Comparison of ENCODE assay signal across 25 cellular contexts in genomic region chr11:22922672-22923071, GRCh38.
DNase-seq lines count a peak whose midpoint lies in the region; ATAC-seq and TF ChIP-seq lines count a peak whose summit lies in the region.
"Had no signal": no experiment of that assay in that cellular context is flagged by ENCODE, and none has a peak within 500 bp of the region (broad histone marks: within the 10 kb centered on the region; RNA-seq: fewer than 3 reads in every experiment).

No MANE protein-coding gene starts in this region.

- no TSS peak for BruUV-seq in IMR-90 (replicated peaks; lab: Mats Ljungman, UMichigan)

- dilution Hi-C loops in IMR-90 (cut with HindIII; ENCODE audit: low sequenced_read_pairs, unreplicated experiment), result no loop called here

- intact Hi-C loops in IMR-90 (cut with micrococcal nuclease), result loop anchor here (5.0 kb wide), 1 partner anchor 620 kb away; no protein-coding TSS in a partner anchor

- H3K4me1 ChIP-seq in IMR-90 (ENCODE audit: control insufficient read depth, insufficient read depth, low read length), result peaks cover 2% of the 10 kb centered on the region; the same call in 1 of the 2 replicates
- peaks cover 7% of the 10 kb centered on the region for H3K4me1 ChIP-seq in mesodermal cell (ENCODE audit: control insufficient read depth, insufficient read depth, low read length, poor library complexity, severe bottlenecking)
- no peaks in the 10 kb centered on the region for H3K4me1 ChIP-seq in suprapubic skin
- H3K4me1 ChIP-seq: esophagus muscularis mucosa, SJCRH30, vagina had no signal

- CTCF ChIA-PET in IMR-90 (lab: Yijun Ruan, JAX), result no interaction called here

- H3K79me1 ChIP-seq in IMR-90 (ENCODE audit: low read depth in 1 of 2, low read length in 2 of 2), result 0 out of 4 replicates have a peak, but pooled peaks cover 0 to 4% of the 10 kb centered on the region in 2 experiments

- DNase-seq in IMR-90 (no peak), SK-MEL-5 (ENCODE audit: low read depth, low spot score) (peak; percentile 58), suprapubic skin (ENCODE audit: low spot score in 2 of 2) (no peak)
- DNase-seq in activated CD4-positive, alpha-beta T cell treated with anti-CD3 and anti-CD28 coated beads for 4 hours, result no peak
- DNase-seq: activated CD4-positive, alpha-beta memory T cell treated with anti-CD3 and anti-CD28 coated beads for 36 hours; activated effector memory CD4-positive, alpha-beta T cell treated with Interleukin-2 at 50 U/mL for 16 hours; aorta; CD8-positive, alpha-beta memory T cell; effector memory CD4-positive, alpha-beta T cell; foreskin melanocyte; GDM1; H7; immature natural killer cell; NCI-H2171; nucleus accumbens; SJCRH30; stimulated activated naive CD4-positive, alpha-beta T cell treated with Interleukin-2 at 50 U/mL for 16 hours; T-cell had no signal

- H2BK5ac ChIP-seq in IMR-90 (ENCODE audit: low read depth, low read length, poor library complexity, severe bottlenecking), result no peak overlapping the region

- H3K27ac ChIP-seq in 22Rv1 (peak overlapping the region; percentile 33), IMR-90 (ENCODE audit: insufficient read depth, low read length) (no peak overlapping the region), mesodermal cell (ENCODE audit: low read depth, low read length, severe bottlenecking) (peak overlapping the region; percentile 37), suprapubic skin (no peak overlapping the region)
- H3K27ac ChIP-seq: esophagus muscularis mucosa, SJCRH30, thoracic aorta, vagina had no signal

- peak overlapping the region in 1 of 2 experiments; percentile 17; a peak in 1 of 4 replicates for H4K8ac ChIP-seq in IMR-90 (ENCODE audit: low read depth in 2 of 2, low read length in 2 of 2)

- in situ Hi-C loops in IMR-90 (cut with MboI; ENCODE audit: low sequenced_read_pairs) (no loop called here), SK-MEL-5 (cut with HindIII; ENCODE audit: low pct_unique_long_range_greater_than_20kb, low sequenced_read_pairs) (no loop called here)

- peak overlapping the region; percentile 54; the same call in 1 of the 2 replicates for H3K4ac ChIP-seq in IMR-90 (ENCODE audit: low read depth, low read length)

- no peak overlapping the region for H3K9ac ChIP-seq in IMR-90 (ENCODE audit: low read depth, low read length)

- peak overlapping the region; percentile 65; the same call in 1 of the 2 replicates for H3K4me2 ChIP-seq in IMR-90 (ENCODE audit: low read depth, low read length)

- H4K20me1 ChIP-seq in IMR-90 (ENCODE audit: insufficient read depth, low read length), result no peaks in the 10 kb centered on the region

- POLR2A ChIA-PET in IMR-90 (lab: Charles Lee; ENCODE audit: unreplicated experiment), result no interaction called here

- no peak overlapping the region for H2AK9ac ChIP-seq in IMR-90 (replicated peaks; ENCODE audit: low read depth, low read length, poor library complexity)

- H4K5ac ChIP-seq in IMR-90 (ENCODE audit: low read depth, low read length), result peak overlapping the region; percentile 72

- H2AK5ac ChIP-seq in IMR-90 (ENCODE audit: low read depth, low read length), result no peak overlapping the region

- H4K91ac ChIP-seq in IMR-90 (ENCODE audit: insufficient read depth, low read depth, low read length), result peak overlapping the region; percentile 43; the same call in 1 of the 2 replicates

- peak overlapping the region; percentile 75; the same call in 1 of the 2 replicates for H2BK20ac ChIP-seq in IMR-90 (ENCODE audit: low read depth, low read length)

- no peak overlapping the region for H3K4me3 ChIP-seq in IMR-90 (ENCODE audit: insufficient read depth, low read depth, low read length)
- peak overlapping the region; percentile 10 for H3K4me3 ChIP-seq in mesodermal cell (ENCODE audit: extremely low read depth, insufficient read depth, low read length, poor library complexity, severe bottlenecking)
- no peak overlapping the region for H3K4me3 ChIP-seq in suprapubic skin
- H3K4me3 ChIP-seq: esophagus muscularis mucosa, SJCRH30, vagina had no signal

- TF ChIP-seq POLR2A in IMR-90 (IDR thresholded peaks at IDR 0.05; ENCODE audit: low read depth, low read length) (no peak), suprapubic skin (IDR thresholded peaks at IDR 0.05) (no peak)

- H3K36me3 ChIP-seq in IMR-90 (ENCODE audit: control insufficient read depth, insufficient read depth, low read length) (no peaks in the 10 kb centered on the region), mesodermal cell (ENCODE audit: control insufficient read depth, insufficient read depth, low read length) (no peaks in the 10 kb centered on the region), suprapubic skin (no peaks in the 10 kb centered on the region)
- H3K36me3 ChIP-seq: esophagus muscularis mucosa, SJCRH30, thoracic aorta, vagina had no signal

- no CpG with 5 or more reads among the region's 1 CpG for whole genome bisulfite sequencing in IMR-90 (ENCODE audit: extremely low coverage in 2 of 2, insufficient read length in 1 of 2), 2 experiments
- WGBS in mesodermal cell (ENCODE audit: insufficient coverage in 2 of 2), 2 experiments, result 10% methylated on average over 1 of the region's 1 CpG; no CpG with 5 or more reads in 1 of the 2 experiments
- WGBS in suprapubic skin, result 81% methylated on average over 1 of the region's 1 CpG

- no peak for TF ChIP-seq CTCF in 22Rv1 (IDR thresholded peaks at IDR 0.05)
- TF ChIP-seq CTCF in IMR-90 (conservative IDR thresholded peaks at IDR 0.05; ENCODE audit: low read depth, low read length), result no peak
- TF ChIP-seq CTCF in suprapubic skin (IDR thresholded peaks at IDR 0.05), result no peak

- H3K23ac ChIP-seq in IMR-90 (ENCODE audit: low read depth, low read length), result 0 out of 2 replicates have a peak overlapping the region, but pooled peaks have one; percentile 34

- H3K18ac ChIP-seq in IMR-90 (ENCODE audit: low read depth, low read length), result peak overlapping the region; percentile 79; the same call in 1 of the 2 replicates

- H3K9me3 ChIP-seq in IMR-90 (ENCODE audit: control insufficient read depth, insufficient read depth, low read length), result no peaks in the 10 kb centered on the region
- no peaks in the 10 kb centered on the region for H3K9me3 ChIP-seq in mesodermal cell (ENCODE audit: control insufficient read depth, low read length)
- no peaks in the 10 kb centered on the region for H3K9me3 ChIP-seq in suprapubic skin
- H3K9me3 ChIP-seq: esophagus muscularis mucosa, SJCRH30, thoracic aorta, vagina had no signal

- H3K56ac ChIP-seq in IMR-90 (ENCODE audit: extremely low read depth, insufficient read depth, low read length), result no peak overlapping the region

- TF ChIP-seq RAD21 in IMR-90 (IDR thresholded peaks at IDR 0.05; ENCODE audit: low read length), result no peak

- no peak overlapping the region for H2AFZ ChIP-seq in IMR-90 (replicated peaks; ENCODE audit: low read length, poor library complexity)

- H3K14ac ChIP-seq in IMR-90 (replicated peaks; ENCODE audit: low read depth, low read length), result peak overlapping the region; percentile 22; the same call in 1 of the 2 replicates

- 0 out of 3 replicates have a peak overlapping the region, but pooled peaks have one; percentile 33 for H2BK15ac ChIP-seq in IMR-90 (ENCODE audit: low read depth, low read length)

- ATAC-seq in IMR-90 (ENCODE audit: low read depth) (no peak), HG03442 (IDR thresholded peaks at IDR 0.05; ENCODE audit: unreplicated experiment) (no peak), GM18498 (IDR thresholded peaks at IDR 0.05; ENCODE audit: unreplicated experiment) (no peak)
- ATAC-seq: T-cell had no signal

- no peaks in the 10 kb centered on the region for H3K27me3 ChIP-seq in IMR-90 (ENCODE audit: control insufficient read depth, insufficient read depth, low read length)
- no peaks in the 10 kb centered on the region for H3K27me3 ChIP-seq in suprapubic skin
- H3K27me3 ChIP-seq: esophagus muscularis mucosa, SJCRH30, vagina had no signal

- peak overlapping the region; percentile 56 for H2BK120ac ChIP-seq in IMR-90 (ENCODE audit: low read depth, low read length)

- TF ChIP-seq EP300 in suprapubic skin (IDR thresholded peaks at IDR 0.05), result no peak

- H3K9me1 ChIP-seq in IMR-90 (ENCODE audit: insufficient read depth, low read length), result no peaks in the 10 kb centered on the region

TF ChIP-seq in IMR-90, 13 proteins besides CTCF, POLR2A, EP300 and RAD21:
- no peak for TF ChIP-seq MXI1 (IDR thresholded peaks at IDR 0.05; ENCODE audit: borderline replicate concordance, low read depth, low read length)
- TF ChIP-seq CEBPB (IDR thresholded peaks at IDR 0.05; ENCODE audit: low read depth, low read length), result no peak
- no peak for TF ChIP-seq MAFK (IDR thresholded peaks at IDR 0.05; ENCODE audit: low read depth, low read length)
- TF ChIP-seq RCOR1 (IDR thresholded peaks at IDR 0.05; ENCODE audit: insufficient replicate concordance, low read length), result no peak
- TF ChIP-seq, protein P1, sequence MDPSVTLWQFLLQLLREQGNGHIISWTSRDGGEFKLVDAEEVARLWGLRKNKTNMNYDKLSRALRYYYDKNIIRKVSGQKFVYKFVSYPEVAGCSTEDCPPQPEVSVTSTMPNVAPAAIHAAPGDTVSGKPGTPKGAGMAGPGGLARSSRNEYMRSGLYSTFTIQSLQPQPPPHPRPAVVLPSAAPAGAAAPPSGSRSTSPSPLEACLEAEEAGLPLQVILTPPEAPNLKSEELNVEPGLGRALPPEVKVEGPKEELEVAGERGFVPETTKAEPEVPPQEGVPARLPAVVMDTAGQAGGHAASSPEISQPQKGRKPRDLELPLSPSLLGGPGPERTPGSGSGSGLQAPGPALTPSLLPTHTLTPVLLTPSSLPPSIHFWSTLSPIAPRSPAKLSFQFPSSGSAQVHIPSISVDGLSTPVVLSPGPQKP (IDR thresholded peaks at IDR 0.05; ENCODE audit: borderline replicate concordance, low read depth, low read length), result no peak
- no peak for TF ChIP-seq BHLHE40 (IDR thresholded peaks at IDR 0.05; ENCODE audit: low read depth, low read length)
- TF ChIP-seq NFE2L2 (IDR thresholded peaks at IDR 0.05; ENCODE audit: low read depth, low read length), result no peak
- TF ChIP-seq USF2 (IDR thresholded peaks at IDR 0.05; ENCODE audit: low read depth, low read length), result no peak
- no peak for TF ChIP-seq RFX5 (IDR thresholded peaks at IDR 0.05; ENCODE audit: low read depth, low read length)

Comparison
In these comparisons a context has a peak if more than half of its experiments do, and no peak if none do; other contexts are left out.
1. H3K27ac ChIP-seq: peak in 22Rv1 (single experiment) and mesodermal cell (single experiment); none in IMR-90 (single experiment) and suprapubic skin (single experiment).